ENCODE assay signal across 8 cellular contexts in the genomic region with DNA sequence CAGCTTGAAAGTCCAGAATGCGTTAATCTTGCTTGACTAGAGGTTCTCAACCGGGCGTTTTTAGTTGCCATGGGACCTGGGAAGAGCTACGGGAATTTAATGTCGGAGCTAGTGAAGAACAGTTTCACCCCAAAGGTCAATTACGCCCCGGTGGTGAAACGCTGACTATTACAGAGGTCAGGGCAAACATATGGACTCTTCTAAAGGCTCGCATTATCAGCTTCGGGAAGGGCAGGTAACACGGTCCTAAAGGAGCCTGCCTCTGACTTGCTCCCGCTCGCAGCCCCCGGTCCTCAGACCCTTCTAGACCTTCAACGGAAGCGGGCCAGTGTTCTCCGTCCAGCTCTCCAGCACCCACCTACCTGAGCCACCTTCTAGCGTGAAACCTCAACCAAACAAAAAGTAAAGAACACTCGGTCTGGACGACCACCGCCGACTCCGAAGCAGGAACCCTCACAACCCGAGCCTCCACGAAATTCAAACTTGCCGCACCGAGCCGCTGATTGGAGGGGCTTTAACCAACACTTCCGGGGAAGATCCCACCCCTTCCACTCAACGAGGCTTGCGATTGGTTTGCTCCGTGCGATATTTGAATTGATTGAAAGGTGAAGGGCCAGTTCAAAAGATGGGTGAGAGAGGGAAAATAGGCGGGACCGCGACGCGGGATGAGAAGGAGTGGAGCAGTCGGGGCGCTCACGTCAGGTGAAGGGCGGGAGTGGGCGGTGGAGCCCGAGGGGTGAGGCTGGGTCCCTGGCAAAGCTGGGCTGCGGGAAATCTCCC. TPM values are rescaled to one million over a fixed set of nuclear protein-coding genes. Genes with fewer than 3 reads are reported as not detected.
DNase-seq lines count a peak whose midpoint lies in the region; ATAC-seq and TF ChIP-seq lines count a peak whose summit lies in the region.

DLGAP5 (minus strand) TSS at position 485 of the 780 bp plus-strand sequence. CDS start 2,406 bp downstream, outside the sequence.

- WGBS in psoas muscle, 3 donors, result 0 to 1% (median 0%) methylated on average over 44 to 45 of the region's 45 CpGs

- peak; percentile 68 for TF ChIP-seq POLR2A in GM18505 (IDR thresholded peaks at IDR 0.05; ENCODE audit: borderline replicate concordance, extremely low read depth, insufficient read depth, insufficient read length)
- TF ChIP-seq POLR2A in uterus (IDR thresholded peaks at IDR 0.05), result peak; percentile 55 to 64

- H3K27ac ChIP-seq in right atrium auricular region (peak within 1 kb of the TSS in 1 of 2 donors; percentile 66), psoas muscle (peak within 1 kb of the TSS; percentile 53), uterus (peak within 1 kb of the TSS; percentile 80 to 85)

- H3K9me3 ChIP-seq in right atrium auricular region (no peaks in the 10 kb centered on the region), psoas muscle (no peaks in the 10 kb centered on the region), uterus (no peaks in the 10 kb centered on the region)

- no peaks in the 10 kb centered on the region for H3K27me3 ChIP-seq in right atrium auricular region
- H3K27me3 ChIP-seq in psoas muscle (ENCODE audit: insufficient read depth in 3 of 3, low read length in 2 of 3), result no peaks in the 10 kb centered on the region
- no peaks in the 10 kb centered on the region for H3K27me3 ChIP-seq in uterus

- H3K4me1 ChIP-seq in right atrium auricular region (peaks cover 0 to 12% of the 10 kb centered on the region in 2 donors), psoas muscle (no peaks in the 10 kb centered on the region), uterus (no peaks in the 10 kb centered on the region)

- intact Hi-C loops in psoas muscle (cut with DNase I), result loop anchor here in 1 of 2 donors (5.0 kb wide), 1 partner anchor 221 kb away; the partner anchor contains the start of gene ATG14
- intact Hi-C loops in uterus (cut with DNase I; ENCODE audit: low total_unique reads), result no loop called here

- H3K36me3 ChIP-seq in right atrium auricular region (no peaks in the 10 kb centered on the region), psoas muscle (ENCODE audit: insufficient read depth in 1 of 2, low read depth in 1 of 2) (no peaks in the 10 kb centered on the region), uterus (no peaks in the 10 kb centered on the region)

- DNase-seq in NCI-H187 treated with DMSO at 0.1 percent for 48 hours (lab: John Stamatoyannopoulos, UW) (peak; percentile 99), T-helper 2 cell (peak; percentile 75 to 98 (median 85)), anterior cingulate cortex (lab: John Stamatoyannopoulos, UW) (peak; percentile 27 to 96 (median 88)), right atrium auricular region (ENCODE audit: low spot score) (peak; percentile 95), psoas muscle (peak; percentile 87 to 92), uterus (peak; percentile 92 to 93)

- ATAC-seq in GM18505 (IDR thresholded peaks at IDR 0.05; ENCODE audit: unreplicated experiment) (peak; percentile 98), HG02970 (IDR thresholded peaks at IDR 0.05; ENCODE audit: low FRiP score, unreplicated experiment) (peak; percentile 94), psoas muscle (peak; percentile 98 to 100 (median 99))

- no peak for TF ChIP-seq CTCF in right atrium auricular region (IDR thresholded peaks at IDR 0.05)
- TF ChIP-seq CTCF in psoas muscle (IDR thresholded peaks at IDR 0.05), result no peak
- no peak for TF ChIP-seq CTCF in uterus (IDR thresholded peaks at IDR 0.05)

- H3K4me3 ChIP-seq in right atrium auricular region, result peak within 1 kb of the TSS; percentile 48 to 59
- H3K4me3 ChIP-seq in psoas muscle, result peak within 1 kb of the TSS; percentile 81
- H3K4me3 ChIP-seq in uterus, result peak within 1 kb of the TSS; percentile 42 to 53

RNA-seq across cellular contexts. Expression of gene DLGAP5, which starts in this region (rescaled TPM):
- total RNA-seq in right atrium auricular region (1 to 10 TPM in 1 of 2 donors, under 1 TPM in 1; 0.08 to 1.2 TPM), psoas muscle (under 1 TPM in 2 of 4 donors, not detected in 2; 0.10 to 0.29 TPM), uterus (10 to 100 TPM in 1 of 4 donors, under 1 TPM in 1, not detected in 2; 0.29 to 22.1 TPM)
- polyA plus RNA-seq in psoas muscle, result under 1 TPM in 2 of 3 donors, not detected in 1; 0.03 to 0.05 TPM

Comparison
In these comparisons a context has a peak if more than half of its experiments do, and no peak if none do; other contexts are left out.
1. Peak in DNase-seq, ATAC-seq, H3K4me3 ChIP-seq and H3K27ac ChIP-seq in psoas muscle; RNA of the gene not detected or under 1 TPM.